In the genomic region with DNA sequence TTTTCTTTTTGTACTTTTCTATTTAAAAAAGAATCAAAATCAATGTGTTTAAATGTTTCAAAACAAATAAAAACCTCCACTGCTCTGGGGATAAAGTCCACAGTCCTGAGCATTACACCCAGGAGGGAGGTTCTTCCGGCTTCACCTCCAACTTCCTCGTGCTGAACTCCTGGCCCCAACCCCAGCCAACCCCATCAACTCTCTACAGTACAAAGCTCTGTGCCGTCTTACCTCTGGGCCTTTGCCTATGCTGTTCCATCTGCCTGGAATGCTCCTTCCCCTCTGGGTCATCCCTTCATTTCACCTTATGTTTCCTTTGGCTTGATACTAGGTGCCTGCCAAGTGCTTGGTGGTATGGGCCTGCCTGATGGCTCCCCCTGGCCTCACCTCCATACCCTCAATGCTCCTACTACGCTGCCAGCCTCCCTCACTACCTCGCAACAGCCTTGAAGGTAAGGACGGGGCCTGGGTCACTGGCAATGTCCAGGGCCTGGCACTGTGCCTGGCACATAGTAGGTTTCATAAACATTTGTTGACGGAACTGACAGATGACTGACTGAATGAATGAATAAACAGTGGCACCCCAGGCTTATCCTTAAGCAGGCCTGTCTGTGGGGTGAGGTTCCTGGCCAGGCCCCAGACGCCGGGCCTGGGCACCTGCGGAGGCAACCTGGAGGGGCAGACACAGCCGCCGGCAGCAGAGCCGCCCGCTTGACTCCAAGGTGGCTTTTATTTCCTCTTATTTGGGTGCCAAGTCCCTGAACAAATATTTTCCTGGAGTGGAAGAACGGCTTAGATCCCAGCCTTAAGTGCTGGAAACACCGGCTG, we compare ENCODE assay signal across 11 cellular contexts. TPM values are rescaled to one million over a fixed set of nuclear protein-coding genes. Genes with fewer than 3 reads are reported as not detected.
A peak's percentile ranks its signal among the peaks of the same experiment; 100 is the strongest.
DNase-seq lines count a peak whose midpoint lies in the region; ATAC-seq and TF ChIP-seq lines count a peak whose summit lies in the region.
"Had no signal": no experiment of that assay in that cellular context is flagged by ENCODE, and none has a peak within 500 bp of the region (broad histone marks: within the 10 kb centered on the region; RNA-seq: fewer than 3 reads in every experiment).

No MANE protein-coding gene starts in this region.

- intact Hi-C loops in body of pancreas (cut with DNase I) (no loop called here), dorsolateral prefrontal cortex (cut with DNase I) (no loop called here)

- no peaks in the 10 kb centered on the region for H3K9me3 ChIP-seq in body of pancreas
- no peaks in the 10 kb centered on the region for H3K9me3 ChIP-seq in mucosa of stomach (ENCODE audit: control insufficient read depth, low read length)

- no peaks in the 10 kb centered on the region for H3K4me1 Mint-ChIP-seq in T-helper 2 cell treated with Interferon-gamma antibody and Interleukin-4, amounts not matched to agents 5 μg/mL and 100 μg/mL, for 36 hours (ENCODE audit: low read depth)
- H3K4me1 Mint-ChIP-seq: B cell had no signal

- peak in 1 of 7 experiments; percentile 25 for TF ChIP-seq CTCF in body of pancreas (IDR thresholded peaks at IDR 0.05)
- no peak for TF ChIP-seq CTCF in dorsolateral prefrontal cortex (IDR thresholded peaks at IDR 0.05 in 54 of 56, conservative IDR thresholded peaks at IDR 0.05 in 2 of 56; ENCODE audit: low read depth in 1 of 56, partially characterized antibody in 56 of 56)

- no peaks in the 10 kb centered on the region for H3K27me3 Mint-ChIP-seq in T-helper 2 cell treated with Interferon-gamma antibody and Interleukin-4, amounts not matched to agents 5 μg/mL and 100 μg/mL, for 36 hours (ENCODE audit: low read depth)

- H3K27ac ChIP-seq in body of pancreas = peak overlapping the region; percentile 69 to 87 (median 82)
- H3K27ac ChIP-seq in dorsolateral prefrontal cortex = no peak overlapping the region

- H3K27me3 ChIP-seq in body of pancreas (no peaks in the 10 kb centered on the region), mucosa of stomach (ENCODE audit: control insufficient read depth, insufficient read depth, low read length) (no peaks in the 10 kb centered on the region), dorsolateral prefrontal cortex (no peaks in the 10 kb centered on the region)

- H3K4me3 Mint-ChIP-seq in T-helper 2 cell treated with Interferon-gamma antibody and Interleukin-4, amounts not matched to agents 5 μg/mL and 100 μg/mL, for 36 hours = no peak overlapping the region
- H3K4me3 Mint-ChIP-seq: B cell had no signal

- peak overlapping the region; percentile 16 for H3K9ac ChIP-seq in mucosa of stomach (ENCODE audit: low read length)

- H3K9me3 Mint-ChIP-seq in T-helper 2 cell treated with Interferon-gamma antibody and Interleukin-4, amounts not matched to agents 5 μg/mL and 100 μg/mL, for 36 hours = no peaks in the 10 kb centered on the region
- H3K9me3 Mint-ChIP-seq: activated naive CD4-positive, alpha-beta T cell treated with anti-CD3 and anti-CD28 coated beads, Interleukin-2, amount 50 U/mL, for 72 hours had no signal

- H3K4me1 ChIP-seq in body of pancreas = peaks cover 32% of the 10 kb centered on the region
- H3K4me1 ChIP-seq in mucosa of stomach (ENCODE audit: control insufficient read depth, insufficient read depth, low read length) = peaks cover 86% of the 10 kb centered on the region

- H3K36me3 Mint-ChIP-seq in T-helper 2 cell treated with Interferon-gamma antibody and Interleukin-4, amounts not matched to agents 5 μg/mL and 100 μg/mL, for 36 hours (ENCODE audit: low read depth) = no peaks in the 10 kb centered on the region
- H3K36me3 Mint-ChIP-seq: activated naive CD4-positive, alpha-beta T cell treated with anti-CD3 and anti-CD28 coated beads, Interleukin-2, amount 50 U/mL, for 72 hours had no signal

- ATAC-seq in body of pancreas (peak; percentile 74), HG03039 (IDR thresholded peaks at IDR 0.05; ENCODE audit: unreplicated experiment) (no peak), HG03108 (IDR thresholded peaks at IDR 0.05; ENCODE audit: unreplicated experiment) (no peak)
- ATAC-seq: activated naive CD4-positive, alpha-beta T cell treated with anti-CD3 and anti-CD28 coated beads, Interleukin-2, amount 50 U/mL, for 72 hours had no signal

- H3K27ac Mint-ChIP-seq in T-helper 2 cell treated with Interferon-gamma antibody and Interleukin-4, amounts not matched to agents 5 μg/mL and 100 μg/mL, for 36 hours = no peak overlapping the region
- H3K27ac Mint-ChIP-seq: activated naive CD4-positive, alpha-beta T cell treated with anti-CD3 and anti-CD28 coated beads, Interleukin-2, amount 50 U/mL, for 72 hours; B cell had no signal

- WGBS in body of pancreas, 2 donors = 36 to 54% methylated on average over 13 to 16 of the region's 16 CpGs

- H3K4me3 ChIP-seq in body of pancreas (no peak overlapping the region), mucosa of stomach (ENCODE audit: low read length) (no peak overlapping the region), dorsolateral prefrontal cortex (no peak overlapping the region)

- TF ChIP-seq POLR2A in body of pancreas (IDR thresholded peaks at IDR 0.05) = peak in 1 of 3 donors; percentile 8

- H3K36me3 ChIP-seq in body of pancreas (replicated peaks in 1 of 2; ENCODE audit: insufficient read depth in 1 of 2, low read depth in 2 of 2) (no peaks in the 10 kb centered on the region), mucosa of stomach (ENCODE audit: control insufficient read depth, insufficient read depth, low read length) (peaks cover 7% of the 10 kb centered on the region)

- DNase-seq in COLO668 (lab: John Stamatoyannopoulos, UW; ENCODE audit: unreplicated experiment) (peak; percentile 66), LoVo (ENCODE audit: low spot score) (peak; percentile 52), body of pancreas (peak; percentile 40 to 81 (median 54)), dorsolateral prefrontal cortex (no peak)
- DNase-seq in T-helper 2 cell treated with Interferon-gamma antibody and Interleukin-4, amounts not matched to agents 5 μg/mL and 100 μg/mL, for 36 hours (ENCODE audit: low spot score) = no peak
- DNase-seq: stimulated activated CD4-positive, alpha-beta T cell treated with anti-CD3 and anti-CD28 coated beads, Interleukin-12 subunit alpha, Interleukin-12 subunit beta, amount 100 ng/mL, for 4 hours had no signal

RNA-seq across cellular contexts. Expression of gene SDC1, which starts 28.7 kb away (rescaled TPM):
- total RNA-seq in body of pancreas = 10 to 100 TPM; 24.7 to 53.2 TPM
- 1 to 10 TPM in 74 of 120 experiments, under 1 TPM in 46; 0.25 to 3.8 (median 1.2) TPM for total RNA-seq in dorsolateral prefrontal cortex
- total RNA-seq: B cell had no signal

Comparison
In these comparisons a context has a peak if more than half of its experiments do, and no peak if none do; other contexts are left out.
1. DNase-seq: peak in COLO668 (single experiment), LoVo (single experiment) and body of pancreas (4 of 4); none in T-helper 2 cell treated with Interferon-gamma antibody and Interleukin-4, amounts not matched to agents 5 μg/mL and 100 μg/mL, for 36 hours (single experiment) and dorsolateral prefrontal cortex (0 of 10).
2. H3K27ac ChIP-seq: peak in body of pancreas (4 of 4); none in dorsolateral prefrontal cortex (0 of 59).
3. RNA of gene SDC1, which starts 28.7 kb away (total RNA-seq): 24.7 to 53.2 TPM in body of pancreas; 0.25 to 3.8 TPM in dorsolateral prefrontal cortex; every median in the first group is over 4 times any median in the second.